Comparison of ENCODE assay signal across 10 cellular contexts in genomic region chr3:48991851-48992545, GRCh38. TPM values are rescaled to one million over a fixed set of nuclear protein-coding genes. Genes with fewer than 3 reads are reported as not detected.
A peak's percentile ranks its signal among the peaks of the same experiment; 100 is the strongest.
DNase-seq lines count a peak whose midpoint lies in the region; ATAC-seq, FAIRE-seq and TF ChIP-seq lines count a peak whose summit lies in the region.
"Had no signal": no experiment of that assay in that cellular context is flagged by ENCODE, and none has a peak within 500 bp of the region (broad histone marks: within the 10 kb centered on the region; RNA-seq: fewer than 3 reads in every experiment).

No MANE protein-coding gene starts in this region.

- intact Hi-C loops in gastrocnemius medialis (cut with DNase I; ENCODE audit: low total_unique reads) (loop anchor here (2.0 kb wide), 1 partner anchor 37 kb away; the partner anchor contains the start of gene IMPDH2), testis (cut with DNase I; ENCODE audit: low total_unique reads) (no loop called here)

- H3K9me3 ChIP-seq in CD8-positive, alpha-beta memory T cell (ENCODE audit: low read length): no peaks in the 10 kb centered on the region
- H3K9me3 ChIP-seq in OCI-LY3 (ENCODE audit: insufficient read depth, low read length) (no peaks in the 10 kb centered on the region), endodermal cell (ENCODE audit: control insufficient read depth, low read length) (no peaks in the 10 kb centered on the region), gastrocnemius medialis (no peaks in the 10 kb centered on the region), testis (no peaks in the 10 kb centered on the region)

- H3K4me2 ChIP-seq in OCI-LY3 (ENCODE audit: low read length): peak overlapping the region; percentile 95

- in situ Hi-C loops in gastrocnemius medialis (cut with MboI; ENCODE audit: low sequenced_read_pairs in 4 of 4): no loop called here

- DNase-seq in CD8-positive, alpha-beta memory T cell: no peak
- DNase-seq in endodermal cell (no peak), gastrocnemius medialis (no peak), RCC 7860 (ENCODE audit: low spot score) (no peak), testis (no peak)
- DNase-seq: activated effector memory CD4-positive, alpha-beta T cell treated with anti-CD3 and anti-CD28 coated beads, Interleukin-2, amount 50 U/mL, for 16 hours had no signal

- 83 to 97% methylated on average over 2 to 5 of the region's 5 CpGs for WGBS in endodermal cell (ENCODE audit: insufficient coverage in 1 of 2, insufficient read length in 1 of 2), 2 experiments
- 78 to 82% methylated on average over 5 of the region's 5 CpGs for WGBS in testis, 2 donors

- H3K36me3 Mint-ChIP-seq in CD8-positive, alpha-beta memory T cell: peaks cover 0 to 35% (median 2%) of the 10 kb centered on the region in 3 donors
- peaks cover 6% of the 10 kb centered on the region for H3K36me3 Mint-ChIP-seq in endodermal cell (ENCODE audit: low read depth)

- peak overlapping the region; percentile 90 to 99 (median 94) for H3K4me3 Mint-ChIP-seq in CD8-positive, alpha-beta memory T cell
- no peak overlapping the region for H3K4me3 Mint-ChIP-seq in endodermal cell

- no peaks in the 10 kb centered on the region for H3K27me3 ChIP-seq in CD8-positive, alpha-beta memory T cell (ENCODE audit: insufficient read depth, low read length, poor library complexity, severe bottlenecking)
- H3K27me3 ChIP-seq in OCI-LY3 (ENCODE audit: low read depth, low read length) (no peaks in the 10 kb centered on the region), endodermal cell (ENCODE audit: control insufficient read depth, insufficient read depth, low read length, poor library complexity, severe bottlenecking) (peaks cover 42% of the 10 kb centered on the region), gastrocnemius medialis (no peaks in the 10 kb centered on the region), testis (no peaks in the 10 kb centered on the region)

- H3K36me3 ChIP-seq in CD8-positive, alpha-beta memory T cell (ENCODE audit: insufficient read depth, low read length): no peaks in the 10 kb centered on the region
- peaks cover 10% of the 10 kb centered on the region for H3K36me3 ChIP-seq in OCI-LY3 (replicated peaks; ENCODE audit: low read depth, low read length)
- H3K36me3 ChIP-seq in endodermal cell (ENCODE audit: control insufficient read depth, insufficient read depth, low read length): no peaks in the 10 kb centered on the region
- H3K36me3 ChIP-seq in gastrocnemius medialis: no peaks in the 10 kb centered on the region
- no peaks in the 10 kb centered on the region for H3K36me3 ChIP-seq in testis (ENCODE audit: low read depth, missing control alignments)

- POLR2A ChIA-PET in CD8-positive, alpha-beta memory T cell (lab: Charles Lee): interaction anchor here (0.5 to 3.4 kb wide), 4 partner anchors 11 to 91 kb away, joined by 4 to 36 read pairs (median 4); partner anchors contain the start of genes IMPDH2 and WDR6

- H3K27ac ChIP-seq in CD8-positive, alpha-beta memory T cell (ENCODE audit: low read depth, low read length): no peak overlapping the region
- no peak overlapping the region for H3K27ac ChIP-seq in OCI-LY3 (ENCODE audit: low read length)
- H3K27ac ChIP-seq in endodermal cell (ENCODE audit: low read depth, low read length): no peak overlapping the region
- peak overlapping the region; percentile 79 to 89 (median 86) for H3K27ac ChIP-seq in gastrocnemius medialis
- H3K27ac ChIP-seq in testis: no peak overlapping the region

- no peaks in the 10 kb centered on the region for H3K9me3 Mint-ChIP-seq in CD8-positive, alpha-beta memory T cell
- H3K9me3 Mint-ChIP-seq in endodermal cell: no peaks in the 10 kb centered on the region

- H2AFZ ChIP-seq in OCI-LY3 (ENCODE audit: low read depth, low read length): no peak overlapping the region

- H3K4me1 Mint-ChIP-seq in CD8-positive, alpha-beta memory T cell: peaks cover 35 to 57% (median 51%) of the 10 kb centered on the region in 3 donors
- peaks cover 12% of the 10 kb centered on the region for H3K4me1 Mint-ChIP-seq in endodermal cell

- peaks cover 36% of the 10 kb centered on the region for H3K79me2 ChIP-seq in OCI-LY3 (ENCODE audit: low read length)

- H3K27me3 Mint-ChIP-seq in CD8-positive, alpha-beta memory T cell: no peaks in the 10 kb centered on the region
- H3K27me3 Mint-ChIP-seq in endodermal cell (ENCODE audit: insufficient read depth): peaks cover 43% of the 10 kb centered on the region

- ATAC-seq in gastrocnemius medialis: no peak
- ATAC-seq in GM18907 (IDR thresholded peaks at IDR 0.05; ENCODE audit: unreplicated experiment): no peak
- ATAC-seq in GM21423 (IDR thresholded peaks at IDR 0.05; ENCODE audit: unreplicated experiment): no peak
- ATAC-seq: Right ventricle myocardium inferior had no signal

- peak overlapping the region; percentile 88 for H3K4me3 ChIP-seq in CD8-positive, alpha-beta memory T cell (ENCODE audit: low read length)
- H3K4me3 ChIP-seq in OCI-LY3 (ENCODE audit: low read length) (no peak overlapping the region), endodermal cell (ENCODE audit: low read length) (peak overlapping the region; percentile 82), gastrocnemius medialis (peak overlapping the region in 2 of 4 donors; percentile 79 to 85), testis (no peak overlapping the region)

- TF ChIP-seq POLR2A in gastrocnemius medialis (IDR thresholded peaks at IDR 0.05): no peak
- no peak for TF ChIP-seq POLR2A in testis (IDR thresholded peaks at IDR 0.05)

- CTCF ChIA-PET in CD8-positive, alpha-beta memory T cell (lab: Charles Lee): interaction anchor here (0.8 to 7.4 kb wide), 4 partner anchors 15 to 30 kb away, joined by 4 to 109 read pairs (median 8); partner anchors contain the start of genes NDUFAF3 and WDR6

- peaks cover 22% of the 10 kb centered on the region for H3K4me1 ChIP-seq in CD8-positive, alpha-beta memory T cell (ENCODE audit: insufficient read depth, low read length)
- H3K4me1 ChIP-seq in OCI-LY3 (ENCODE audit: low read length): peaks cover 15% of the 10 kb centered on the region
- H3K4me1 ChIP-seq in endodermal cell (ENCODE audit: control insufficient read depth, insufficient read depth, low read length): no peaks in the 10 kb centered on the region
- peaks cover 27 to 36% of the 10 kb centered on the region in 2 donors for H3K4me1 ChIP-seq in gastrocnemius medialis
- peaks cover 21% of the 10 kb centered on the region for H3K4me1 ChIP-seq in testis

- H3K9ac ChIP-seq in OCI-LY3 (ENCODE audit: low read length) (no peak overlapping the region), endodermal cell (ENCODE audit: extremely low read depth, low read length, poor library complexity, severe bottlenecking) (no peak overlapping the region)

- no peak for FAIRE-seq in RCC 7860 (lab: Jason Lieb, UNC)

- H3K27ac Mint-ChIP-seq in CD8-positive, alpha-beta memory T cell: peak overlapping the region; percentile 61 to 98 (median 88)
- H3K27ac Mint-ChIP-seq in endodermal cell: no peak overlapping the region

- H4K20me1 ChIP-seq in OCI-LY3 (ENCODE audit: insufficient read depth, low read length): no peaks in the 10 kb centered on the region

- TF ChIP-seq CTCF in OCI-LY3 (IDR thresholded peaks at IDR 0.05; ENCODE audit: low read depth, low read length) (no peak), endodermal cell (conservative IDR thresholded peaks at IDR 0.05) (no peak), gastrocnemius medialis (IDR thresholded peaks at IDR 0.05 in 4 of 5, conservative IDR thresholded peaks at IDR 0.05 in 1 of 5) (no peak), testis (IDR thresholded peaks at IDR 0.05) (no peak)

RNA-seq across cellular contexts. Expression of gene P4HTM, which starts 2.0 kb away (rescaled TPM):
- 10 to 100 TPM; 28.6 to 33.0 TPM for total RNA-seq in CD8-positive, alpha-beta memory T cell
- 35.0 TPM for polyA plus RNA-seq in CD8-positive, alpha-beta memory T cell
- 10 to 100 TPM; 12.4 to 17.6 TPM for total RNA-seq in endodermal cell
- polyA plus RNA-seq in endodermal cell (2013, experiment 1 of 2): 26.5 TPM
- polyA plus RNA-seq in endodermal cell (2013, experiment 2 of 2): 19.4 TPM
- 10 to 100 TPM; 13.6 to 21.7 (median 20.3) TPM for total RNA-seq in gastrocnemius medialis
- 100 to 1,000 TPM; 107 to 122 TPM for total RNA-seq in testis
- polyA plus RNA-seq in testis (ENCODE audit: insufficient read depth, low read depth, low replicate concordance): 52.3 TPM

RNA-seq across cellular contexts. Expression of gene WDR6, which starts 15.2 kb away (rescaled TPM):
- 100 to 1,000 TPM; 158 to 167 TPM for total RNA-seq in CD8-positive, alpha-beta memory T cell
- 82.9 TPM for polyA plus RNA-seq in CD8-positive, alpha-beta memory T cell
- total RNA-seq in endodermal cell (100 to 1,000 TPM; 106 to 166 TPM), gastrocnemius medialis (10 to 100 TPM; 40.4 to 50.9 (median 45.5) TPM), testis (100 to 1,000 TPM; 171 to 172 TPM)
- polyA plus RNA-seq in endodermal cell (2013, experiment 1 of 2): 171 TPM
- 134 TPM for polyA plus RNA-seq in endodermal cell (2013, experiment 2 of 2)
- 92.0 TPM for polyA plus RNA-seq in testis (ENCODE audit: insufficient read depth, low read depth, low replicate concordance)

RNA-seq across cellular contexts. Expression of gene DALRD3, which starts 26.4 kb away (rescaled TPM):
- total RNA-seq in CD8-positive, alpha-beta memory T cell: 10 to 100 TPM; 27.9 to 31.7 TPM
- polyA plus RNA-seq in CD8-positive, alpha-beta memory T cell: 24.4 TPM
- total RNA-seq in endodermal cell (10 to 100 TPM; 40.8 to 41.9 TPM), gastrocnemius medialis (10 to 100 TPM; 10.6 to 20.1 (median 16.3) TPM), testis (100 to 1,000 TPM in 1 of 2 donors, 10 to 100 TPM in 1; 92.0 to 106 TPM)
- 47.1 TPM for polyA plus RNA-seq in endodermal cell (2013, experiment 1 of 2)
- 38.8 TPM for polyA plus RNA-seq in endodermal cell (2013, experiment 2 of 2)
- polyA plus RNA-seq in testis (ENCODE audit: insufficient read depth, low read depth, low replicate concordance): 121 TPM

RNA-seq across cellular contexts. Expression of gene NDUFAF3, which starts 29.9 kb away (rescaled TPM):
- total RNA-seq in CD8-positive, alpha-beta memory T cell: 10 to 100 TPM; 86.3 to 88.8 TPM
- 217 TPM for polyA plus RNA-seq in CD8-positive, alpha-beta memory T cell
- total RNA-seq in endodermal cell (10 to 100 TPM; 32.9 to 39.1 TPM), gastrocnemius medialis (100 to 1,000 TPM; 129 to 181 (median 148) TPM), testis (100 to 1,000 TPM; 324 to 416 TPM)
- polyA plus RNA-seq in endodermal cell (2013, experiment 1 of 2): 54.3 TPM
- 50.4 TPM for polyA plus RNA-seq in endodermal cell (2013, experiment 2 of 2)
- polyA plus RNA-seq in testis (ENCODE audit: insufficient read depth, low read depth, low replicate concordance): 544 TPM

RNA-seq across cellular contexts. Expression of gene IMPDH2, which starts 37.2 kb away (rescaled TPM):
- 100 to 1,000 TPM; 448 to 457 TPM for total RNA-seq in CD8-positive, alpha-beta memory T cell
- polyA plus RNA-seq in CD8-positive, alpha-beta memory T cell: 76.1 TPM
- total RNA-seq in endodermal cell (100 to 1,000 TPM; 180 to 195 TPM), gastrocnemius medialis (100 to 1,000 TPM; 178 to 229 (median 205) TPM), testis (10 to 100 TPM; 93.0 to 98.5 TPM)
- 242 TPM for polyA plus RNA-seq in endodermal cell (2013, experiment 1 of 2)
- polyA plus RNA-seq in endodermal cell (2013, experiment 2 of 2): 211 TPM
- polyA plus RNA-seq in testis (ENCODE audit: insufficient read depth, low read depth, low replicate concordance): 95.0 TPM

Comparison
In these comparisons a context has a peak if more than half of its experiments do, and no peak if none do; other contexts are left out.
1. H3K27ac ChIP-seq: peak in gastrocnemius medialis (4 of 4); none in CD8-positive, alpha-beta memory T cell (single experiment), OCI-LY3 (single experiment), endodermal cell (single experiment) and testis (0 of 2).
2. H3K4me3 ChIP-seq: peak in CD8-positive, alpha-beta memory T cell (single experiment) and endodermal cell (single experiment); none in OCI-LY3 (single experiment) and testis (0 of 2).